9 cellular contexts compared by ENCODE assay signal in genomic region chr21:39048064-39048463, GRCh38.
DNase-seq lines count a peak whose midpoint lies in the region; TF ChIP-seq lines count a peak whose summit lies in the region.
"Had no signal": no experiment of that assay in that cellular context is flagged by ENCODE, and none has a peak within 500 bp of the region (broad histone marks: within the 10 kb centered on the region; RNA-seq: fewer than 3 reads in every experiment).

No MANE protein-coding gene starts in this region.

- H3K4me3 ChIP-seq in PC-9 (no peak overlapping the region), fibroblast of lung (replicated peaks in 1 of 4; ENCODE audit: control extremely low read depth in 1 of 4, insufficient read depth in 1 of 4, low read depth in 3 of 4, low read length in 4 of 4) (no peak overlapping the region), neural progenitor cell (no peak overlapping the region), SJCRH30 (no peak overlapping the region)

- no TSS peak for BruUV-seq in PC-9 (replicated peaks; lab: Mats Ljungman, UMichigan)

- H3K27me3 ChIP-seq in PC-9 (ENCODE audit: insufficient read depth, low read depth) (no peaks in the 10 kb centered on the region), fibroblast of lung (ENCODE audit: control insufficient read depth, insufficient read depth, low read length) (no peaks in the 10 kb centered on the region), neural progenitor cell (no peaks in the 10 kb centered on the region), SJCRH30 (no peaks in the 10 kb centered on the region)

- intact Hi-C loops in PC-9 (cut with micrococcal nuclease; ENCODE audit: unreplicated experiment): loop anchor here (1.0 to 2.0 kb wide), 2 partner anchors 25 to 250 kb away; no protein-coding TSS in a partner anchor
- intact Hi-C loops in CD14-positive monocyte (cut with micrococcal nuclease): no loop called here

- H3K27ac Mint-ChIP-seq in HFFc6 (peak overlapping the region; percentile 77), neural progenitor cell (peak overlapping the region; percentile 96), CD14-positive monocyte (no peak overlapping the region)
- H3K27ac Mint-ChIP-seq: memory B cell had no signal

- H3K4me3 Mint-ChIP-seq in HFFc6 (peak overlapping the region; percentile 22; the same call in 1 of the 2 replicates), neural progenitor cell (peak overlapping the region; percentile 4), CD14-positive monocyte (no peak overlapping the region)
- H3K4me3 Mint-ChIP-seq: brain, memory B cell had no signal

- H3K79me2 ChIP-seq in PC-9 (ENCODE audit: low read depth) (no peaks in the 10 kb centered on the region), fibroblast of lung (ENCODE audit: control insufficient read depth, insufficient read depth, low read length) (no peaks in the 10 kb centered on the region), neural progenitor cell (ENCODE audit: low read depth) (no peaks in the 10 kb centered on the region)

- H2AFZ ChIP-seq in PC-9 (no peak overlapping the region), fibroblast of lung (ENCODE audit: low read length) (no peak overlapping the region), neural progenitor cell (replicated peaks) (no peak overlapping the region)

- TF ChIP-seq CTCF in HFFc6 (IDR thresholded peaks at IDR 0.05) (no peak), PC-9 (conservative IDR thresholded peaks at IDR 0.05) (no peak), fibroblast of lung (conservative IDR thresholded peaks at IDR 0.05 in 1 of 2, IDR thresholded peaks at IDR 0.05 in 1 of 2; ENCODE audit: low read depth in 1 of 2, low read length in 2 of 2) (no peak), neural progenitor cell (IDR thresholded peaks at IDR 0.05) (no peak), CD14-positive monocyte (IDR thresholded peaks at IDR 0.05) (no peak)

- H3K36me3 ChIP-seq in PC-9 (ENCODE audit: low read depth) (no peaks in the 10 kb centered on the region), fibroblast of lung (ENCODE audit: control insufficient read depth, insufficient read depth, low read length) (no peaks in the 10 kb centered on the region), neural progenitor cell (no peaks in the 10 kb centered on the region), SJCRH30 (no peaks in the 10 kb centered on the region)

- CTCF ChIA-PET in PC-9 (lab: Charles Lee): no interaction called here

- no peaks in the 10 kb centered on the region for H3K9me2 ChIP-seq in PC-9 (ENCODE audit: insufficient read depth)

- 0 out of 2 replicates have a peak, but pooled peaks cover 15% of the 10 kb centered on the region for H3K4me1 ChIP-seq in PC-9 (replicated peaks; ENCODE audit: insufficient read depth)
- peaks cover 4% of the 10 kb centered on the region for H3K4me1 ChIP-seq in fibroblast of lung (ENCODE audit: control insufficient read depth, extremely low read depth, insufficient read depth, low read length)
- no peaks in the 10 kb centered on the region for H3K4me1 ChIP-seq in neural progenitor cell
- no peaks in the 10 kb centered on the region for H3K4me1 ChIP-seq in SJCRH30

- POLR2A ChIA-PET in PC-9 (lab: Charles Lee; ENCODE audit: unreplicated experiment): interaction anchor here (0.5 to 0.9 kb wide), 6 partner anchors 18 to 315 kb away, joined by 3 to 13 read pairs (median 3); no protein-coding TSS in a partner anchor

- H3K4me1 Mint-ChIP-seq in HFFc6 (ENCODE audit: low read depth) (peaks cover 49% of the 10 kb centered on the region), neural progenitor cell (peaks cover 17% of the 10 kb centered on the region), CD14-positive monocyte (no peaks in the 10 kb centered on the region)
- H3K4me1 Mint-ChIP-seq: memory B cell had no signal

- no peaks in the 10 kb centered on the region for H3F3A ChIP-seq in PC-9 (ENCODE audit: insufficient read depth, low read depth)
- H3F3A ChIP-seq in neural progenitor cell (ENCODE audit: low read depth): no peaks in the 10 kb centered on the region

- no peak for DNase-seq in HFFc6
- peak; percentile 86 to 90 for DNase-seq in PC-9
- DNase-seq in fibroblast of lung (ENCODE audit: low read depth in 2 of 2): peak; percentile 38 to 66
- DNase-seq in neural progenitor cell (ENCODE audit: low spot score): peak; percentile 93
- DNase-seq in CD14-positive monocyte (ENCODE audit: low spot score): no peak
- DNase-seq in SJCRH30: no peak
- DNase-seq in kidney glomerular epithelial cell (lab: John Stamatoyannopoulos, UW): no peak

- no peaks in the 10 kb centered on the region for H4K20me1 ChIP-seq in PC-9 (ENCODE audit: insufficient read depth)
- no peaks in the 10 kb centered on the region for H4K20me1 ChIP-seq in fibroblast of lung (ENCODE audit: control insufficient read depth, extremely low read depth, insufficient read depth, low read length)
- H4K20me1 ChIP-seq in neural progenitor cell (ENCODE audit: low read depth): no peaks in the 10 kb centered on the region

- H3K9me3 ChIP-seq in PC-9 (ENCODE audit: insufficient read depth, low read depth) (no peaks in the 10 kb centered on the region), fibroblast of lung (ENCODE audit: control insufficient read depth, insufficient read depth, low read depth, low read length) (no peaks in the 10 kb centered on the region), neural progenitor cell (ENCODE audit: low read depth) (no peaks in the 10 kb centered on the region), SJCRH30 (replicated peaks) (no peaks in the 10 kb centered on the region)

- H3K4me2 ChIP-seq in PC-9: peak overlapping the region; percentile 30; the same call in 1 of the 2 replicates
- no peak overlapping the region for H3K4me2 ChIP-seq in fibroblast of lung (ENCODE audit: extremely low read depth, insufficient read depth, low read length)
- H3K4me2 ChIP-seq in neural progenitor cell: peak overlapping the region; percentile 12

- H3K27ac ChIP-seq in PC-9 (peak overlapping the region; percentile 44; the same call in 1 of the 2 replicates), fibroblast of lung (ENCODE audit: insufficient read depth, low read length) (no peak overlapping the region), neural progenitor cell (no peak overlapping the region), SJCRH30 (no peak overlapping the region)

- H3K27me3 Mint-ChIP-seq in HFFc6 (ENCODE audit: insufficient read depth) (no peaks in the 10 kb centered on the region; the same call in 1 of the 2 replicates), neural progenitor cell (ENCODE audit: insufficient read depth, low read depth) (peaks cover 2% of the 10 kb centered on the region), CD14-positive monocyte (ENCODE audit: low read depth in 3 of 3) (peaks cover 0 to 6% (median 0%) of the 10 kb centered on the region in 3 donors)

- H3K9ac ChIP-seq in fibroblast of lung (ENCODE audit: insufficient read depth, low read length): no peak overlapping the region
- no peak overlapping the region for H3K9ac ChIP-seq in neural progenitor cell

- H3K9me3 Mint-ChIP-seq in HFFc6 (no peaks in the 10 kb centered on the region), neural progenitor cell (no peaks in the 10 kb centered on the region), CD14-positive monocyte (peaks cover 0 to 5% (median 0%) of the 10 kb centered on the region in 7 donors)
- H3K9me3 Mint-ChIP-seq: brain had no signal

- H3K36me3 Mint-ChIP-seq in HFFc6 (ENCODE audit: low read depth) (0 out of 2 replicates have a peak, but pooled peaks cover 4% of the 10 kb centered on the region), neural progenitor cell (no peaks in the 10 kb centered on the region), CD14-positive monocyte (no peaks in the 10 kb centered on the region)
- H3K36me3 Mint-ChIP-seq: brain, memory B cell had no signal

Comparison
In these comparisons a context has a peak if more than half of its experiments do, and no peak if none do; other contexts are left out.
1. DNase-seq: peak in PC-9 (2 of 2), fibroblast of lung (2 of 2) and neural progenitor cell (single experiment); none in HFFc6 (single experiment), CD14-positive monocyte (single experiment), SJCRH30 (0 of 2) and kidney glomerular epithelial cell (single experiment).
2. H3K27ac Mint-ChIP-seq: peak in HFFc6 (single experiment) and neural progenitor cell (single experiment); none in CD14-positive monocyte (0 of 7).
3. H3K4me3 Mint-ChIP-seq: peak in HFFc6 (single experiment) and neural progenitor cell (single experiment); none in CD14-positive monocyte (0 of 2).